ENCODE assay signal across 25 cellular contexts in genomic region chr3:117434881-117435412, GRCh38.
"Had no signal": no experiment of that assay in that cellular context is flagged by ENCODE, and none has a peak within 500 bp of the region (broad histone marks: within the 10 kb centered on the region; RNA-seq: fewer than 3 reads in every experiment).

No MANE protein-coding gene starts in this region.

- H3K4me2 ChIP-seq: KMS-11, SK-N-SH had no signal

- H3K27ac ChIP-seq: KMS-11, RWPE1 had no signal

- H3K36me3 Mint-ChIP-seq: T-cell had no signal

- H3K4me3 Mint-ChIP-seq: IgD-negative memory B cell, T-cell had no signal

- H3K9me3 Mint-ChIP-seq: IgD-negative memory B cell had no signal

- DNase-seq: Kasumi-1, MM.1S, MV-4-11, NCI-H1048, NCI-H1105, NCI-H1436 treated with DMSO at 0.1 percent for 48 hours, NCI-H1694, NCI-H187 treated with DMSO at 0.1 percent for 48 hours, NCI-H2029 treated with DMSO at 0.1 percent for 48 hours, NCI-H2171 treated with DMSO at 0.1 percent for 48 hours, NCI-H226, NCI-H446, NCI-H510A, NCI-H69, NCI-H774, PC-3, SHP77, SK-N-SH, SW 1271, T-cell had no signal

- H3K27me3 Mint-ChIP-seq: IgD-negative memory B cell, T-cell had no signal

- H3K27ac Mint-ChIP-seq: IgD-negative memory B cell, T-cell had no signal

- H3K9me2 ChIP-seq: SK-N-SH had no signal

- H3K4me1 Mint-ChIP-seq: IgD-negative memory B cell, T-cell had no signal

- H3K9me3 ChIP-seq: SK-N-SH had no signal

- ATAC-seq: K562, Panc1, PC-3, T-cell had no signal

- H3K4me3 ChIP-seq: K562 had no signal
